9 cellular contexts compared by ENCODE assay signal in genomic region chr14:89027097-89027740, GRCh38.
DNase-seq lines count a peak whose midpoint lies in the region; ATAC-seq, FAIRE-seq and TF ChIP-seq lines count a peak whose summit lies in the region.
"Had no signal": no experiment of that assay in that cellular context is flagged by ENCODE, and none has a peak within 500 bp of the region (broad histone marks: within the 10 kb centered on the region; RNA-seq: fewer than 3 reads in every experiment).

No MANE protein-coding gene starts in this region.

- H3K9me3 Mint-ChIP-seq in activated B cell treated with CpG ODN at 0.5 μM for 24 hours, result no peaks in the 10 kb centered on the region

- FAIRE-seq in kidney (lab: Jason Lieb, UNC), result no peak
- FAIRE-seq: colon had no signal

- H3K4me1 ChIP-seq in HUES64 (ENCODE audit: insufficient read depth, low read length) (no peaks in the 10 kb centered on the region), kidney (ENCODE audit: control insufficient read depth in 1 of 2, insufficient read depth in 1 of 2, low read depth in 1 of 2, low read length in 2 of 2) (peaks cover 0 to 5% of the 10 kb centered on the region in 2 donors)

- H3K4me3 ChIP-seq in HUES64 (ENCODE audit: low read length) (peak overlapping the region; percentile 81), kidney (ENCODE audit: low read length in 2 of 2) (peak overlapping the region; percentile 25 to 57)

- H3K4me3 Mint-ChIP-seq in activated B cell treated with CpG ODN at 0.5 μM for 24 hours, result peak overlapping the region; percentile 65

- H3K36me3 Mint-ChIP-seq in activated B cell treated with CpG ODN at 0.5 μM for 24 hours (ENCODE audit: low read depth), result no peaks in the 10 kb centered on the region

- H3K4me1 Mint-ChIP-seq in activated B cell treated with CpG ODN at 0.5 μM for 24 hours, result peaks cover 3% of the 10 kb centered on the region

- DNase-seq in DMS79 treated with DMSO at 0.1 percent for 48 hours (lab: John Stamatoyannopoulos, UW) (peak; percentile 50), activated B cell treated with CpG ODN at 0.5 μM for 24 hours (peak; percentile 67), caudate nucleus (lab: John Stamatoyannopoulos, UW) (peak in 36 of 61 donors; percentile 5 to 57 (median 28)), kidney (peak; percentile 74)
- peak; percentile 65 for DNase-seq in stimulated activated CD4-positive, alpha-beta T cell treated with anti-CD3 and anti-CD28 coated beads, Interleukin-12 subunit alpha, Interleukin-12 subunit beta, amount 100 ng/mL, for 4 hours

- TF ChIP-seq CTCF in activated B cell treated with CpG ODN at 0.5 μM for 24 hours (IDR thresholded peaks at IDR 0.05), result peak; percentile 54
- peak; percentile 77 for TF ChIP-seq CTCF in kidney (IDR thresholded peaks at IDR 0.05; ENCODE audit: borderline replicate concordance, extremely low read depth, insufficient read depth)

- peaks cover 41% of the 10 kb centered on the region for H3K27me3 Mint-ChIP-seq in activated B cell treated with CpG ODN at 0.5 μM for 24 hours

- H3K9ac ChIP-seq in HUES64 (ENCODE audit: low read depth, low read length) (peak overlapping the region; percentile 32; the same call in 1 of the 2 replicates), kidney (ENCODE audit: low read length in 2 of 2) (peak overlapping the region in 1 of 2 donors; percentile 12)

- POLR2A ChIA-PET in activated B cell treated with CpG ODN at 0.5 μM for 24 hours (lab: Charles Lee), result no interaction called here

- intact Hi-C loops in activated B cell treated with CpG ODN at 0.5 μM for 24 hours (cut with micrococcal nuclease), result loop anchor here (1.0 to 10.0 kb wide), 7 partner anchors 360 to 1208 kb away; partner anchors contain the start of gene FOXN3
- intact Hi-C loops in kidney (cut with DNase I), result loop anchor here (10.0 kb wide), 1 partner anchor 888 kb away; no protein-coding TSS in a partner anchor

- no peaks in the 10 kb centered on the region for H3K36me3 ChIP-seq in HUES64 (ENCODE audit: insufficient read depth, low read length)
- H3K36me3 ChIP-seq in kidney (ENCODE audit: control insufficient read depth in 1 of 2, insufficient read depth in 2 of 2, low read length in 2 of 2), result no peaks in the 10 kb centered on the region

- no peak overlapping the region for H3K27ac ChIP-seq in HUES64 (ENCODE audit: low read depth, low read length)
- H3K27ac ChIP-seq in caudate nucleus (ENCODE audit: low read depth, low read length), result no peak overlapping the region
- H3K27ac ChIP-seq in kidney (ENCODE audit: low read depth in 2 of 2, low read length in 2 of 2), result no peak overlapping the region

- CTCF ChIA-PET in activated B cell treated with CpG ODN at 0.5 μM for 24 hours (lab: Charles Lee), result interaction anchor here (0.6 to 3.4 kb wide), 16 partner anchors 15 to 1209 kb away, joined by 3 to 22 read pairs (median 4); no protein-coding TSS in a partner anchor

- H3K27ac Mint-ChIP-seq in activated B cell treated with CpG ODN at 0.5 μM for 24 hours, result no peak overlapping the region

- under 1% methylated on average over 68 of the region's 68 CpGs for whole genome bisulfite sequencing in HUES64

- H3K27me3 ChIP-seq in HUES64 (ENCODE audit: insufficient read depth, low read length), result peaks cover 67% of the 10 kb centered on the region

- ATAC-seq in GM21515 (IDR thresholded peaks at IDR 0.05; ENCODE audit: unreplicated experiment) (peak; percentile 87), activated B cell treated with CpG ODN at 0.5 μM for 24 hours (ENCODE audit: low read depth) (peak; percentile 92), GM18873 (IDR thresholded peaks at IDR 0.05; ENCODE audit: low FRiP score, unreplicated experiment) (no peak)

- H3K9me3 ChIP-seq in HUES64 (ENCODE audit: insufficient read depth, low read depth, low read length) (no peaks in the 10 kb centered on the region), kidney (ENCODE audit: control insufficient read depth in 1 of 2, low read length in 2 of 2) (peaks cover 2 to 4% of the 10 kb centered on the region in 2 donors)
